ENCODE assay signal across 1 cellular context in genomic region chr11:68224606-68225005, GRCh38.
TF ChIP-seq lines count a peak whose summit lies in the region.

No MANE protein-coding gene starts in this region.

TF ChIP-seq in H1, 55 proteins besides CTCF, POLR2A, EP300 and RAD21:
- TF ChIP-seq RBBP5 (IDR thresholded peaks at IDR 0.05; ENCODE audit: borderline replicate concordance, low read depth, low read length) (no peak), CHD1 (IDR thresholded peaks at IDR 0.05; ENCODE audit: low read depth, low read length) (no peak), BCL11A (IDR thresholded peaks at IDR 0.05; ENCODE audit: low read depth in 2 of 2, low read length in 2 of 2) (no peak), TEAD4 (IDR thresholded peaks at IDR 0.05; ENCODE audit: low read depth, low read length) (no peak), CEBPB (IDR thresholded peaks at IDR 0.05; ENCODE audit: low read depth, low read length) (no peak), ATF2 (IDR thresholded peaks at IDR 0.05; ENCODE audit: low read length) (no peak), POLR2AphosphoS5 (IDR thresholded peaks at IDR 0.05; ENCODE audit: low read depth, low read length) (no peak), SUZ12 (IDR thresholded peaks at IDR 0.05; ENCODE audit: low read length) (no peak), SIN3A (conservative IDR thresholded peaks at IDR 0.05 in 1 of 2, IDR thresholded peaks at IDR 0.05 in 1 of 2; ENCODE audit: low read depth in 1 of 2, low read length in 2 of 2) (no peak), KDM5A (IDR thresholded peaks at IDR 0.05; ENCODE audit: low read length) (no peak), CBX5 (IDR thresholded peaks at IDR 0.05; ENCODE audit: low read depth, low read length) (no peak), ZNF274 (IDR thresholded peaks at IDR 0.05; ENCODE audit: borderline replicate concordance, extremely low read depth, low read length) (no peak), SP2 (IDR thresholded peaks at IDR 0.05; ENCODE audit: low read length) (no peak), GABPA (IDR thresholded peaks at IDR 0.05; ENCODE audit: borderline replicate concordance, insufficient read depth, low read length) (no peak), POU5F1 (IDR thresholded peaks at IDR 0.05; ENCODE audit: low read depth, low read length) (no peak)
